18 cellular contexts compared by ENCODE assay signal in genomic region chr2:134158295-134158694, GRCh38.
DNase-seq lines count a peak whose midpoint lies in the region; ATAC-seq lines count a peak whose summit lies in the region.
"Had no signal": no experiment of that assay in that cellular context is flagged by ENCODE, and none has a peak within 500 bp of the region (broad histone marks: within the 10 kb centered on the region; RNA-seq: fewer than 3 reads in every experiment).

No MANE protein-coding gene starts in this region.

- H3K27ac Mint-ChIP-seq in T-helper 17 cell: peak overlapping the region; percentile 78
- H3K27ac Mint-ChIP-seq in activated naive CD4-positive, alpha-beta T cell treated with anti-CD3 and anti-CD28 coated beads for 36 hours: no peak overlapping the region
- H3K27ac Mint-ChIP-seq: CD8-positive, alpha-beta T cell had no signal

- ATAC-seq in T-helper 17 cell (no peak), HG03025 (IDR thresholded peaks at IDR 0.05; ENCODE audit: low FRiP score, unreplicated experiment) (no peak), GM19328 (IDR thresholded peaks at IDR 0.05; ENCODE audit: unreplicated experiment) (no peak)
- ATAC-seq: CD8-positive, alpha-beta T cell had no signal

- WGBS in mesenchymal stem cell: 96% methylated on average over 13 of the region's 13 CpGs

- H3K27ac ChIP-seq in BLaER1 (peak overlapping the region; percentile 23; the same call in 1 of the 2 replicates), mesenchymal stem cell (ENCODE audit: low read length, poor library complexity, severe bottlenecking) (no peak overlapping the region)
- peak overlapping the region in 2 of 11 experiments; percentile 6 to 8; a peak in 3 of 22 replicates for H3K27ac ChIP-seq in BLaER1 treated with 17β-estradiol and CSF1 and Interleukin-3, amounts not matched to agents 10 nM and 100 nM
- H3K27ac ChIP-seq: KMS-11 had no signal

- H2BK12ac ChIP-seq in mesenchymal stem cell (ENCODE audit: low read length in 2 of 2): no peak overlapping the region

- H3K4me1 ChIP-seq in BLaER1: peaks cover 93% of the 10 kb centered on the region
- H3K4me1 ChIP-seq in BLaER1 treated with 17β-estradiol and CSF1 and Interleukin-3, amounts not matched to agents 10 nM and 100 nM: peaks cover 67 to 88% (median 73%) of the 10 kb centered on the region in 10 experiments
- peaks cover 6% of the 10 kb centered on the region for H3K4me1 ChIP-seq in mesenchymal stem cell (ENCODE audit: control insufficient read depth, insufficient read depth, low read depth, low read length)

- intact Hi-C loops in activated naive CD4-positive, alpha-beta T cell treated with anti-CD3 and anti-CD28 coated beads for 36 hours (cut with micrococcal nuclease): no loop called here

- H3K79me1 ChIP-seq in mesenchymal stem cell (replicated peaks; ENCODE audit: low read length, poor library complexity, severe bottlenecking): peaks cover 45% of the 10 kb centered on the region

- H3K9me3 ChIP-seq in BLaER1 (peaks cover 6% of the 10 kb centered on the region), T-helper 17 cell (ENCODE audit: control insufficient read depth, low read length, poor library complexity, severe bottlenecking) (no peaks in the 10 kb centered on the region), mesenchymal stem cell (ENCODE audit: control insufficient read depth, low read length) (no peaks in the 10 kb centered on the region)
- peaks cover 0 to 11% (median 0%) of the 10 kb centered on the region in 11 experiments; a peak in 6 of 22 replicates for H3K9me3 ChIP-seq in BLaER1 treated with 17β-estradiol and CSF1 and Interleukin-3, amounts not matched to agents 10 nM and 100 nM (replicated peaks in 1 of 11)
- H3K9me3 ChIP-seq: BE2C, HAP-1 had no signal

- H3K4ac ChIP-seq in mesenchymal stem cell (ENCODE audit: low read depth in 1 of 2, low read length in 2 of 2): no peak overlapping the region

- no peak overlapping the region for H2BK15ac ChIP-seq in mesenchymal stem cell (ENCODE audit: low read depth, poor library complexity, severe bottlenecking)

- CTCF ChIA-PET in activated naive CD4-positive, alpha-beta T cell treated with anti-CD3 and anti-CD28 coated beads for 36 hours (lab: Charles Lee): no interaction called here

- no peak overlapping the region for H3K4me3 ChIP-seq in BLaER1
- H3K4me3 ChIP-seq in BLaER1 treated with 17β-estradiol and CSF1 and Interleukin-3, amounts not matched to agents 10 nM and 100 nM: no peak overlapping the region
- H3K4me3 ChIP-seq in mesenchymal stem cell (ENCODE audit: insufficient read depth in 1 of 2, low read depth in 1 of 2, low read length in 2 of 2): no peak overlapping the region
- H3K4me3 ChIP-seq: HAP-1 had no signal

- H2AK5ac ChIP-seq in mesenchymal stem cell (ENCODE audit: low read length, severe bottlenecking): no peak overlapping the region

- H3K23ac ChIP-seq in mesenchymal stem cell (ENCODE audit: low read length in 2 of 2): no peak overlapping the region

- H3K18ac ChIP-seq in mesenchymal stem cell (ENCODE audit: low read depth in 1 of 2, low read length in 2 of 2): no peak overlapping the region

- DNase-seq in T-helper 17 cell: no peak
- no peak for DNase-seq in mesenchymal stem cell
- DNase-seq in activated naive CD4-positive, alpha-beta T cell treated with anti-CD3 and anti-CD28 coated beads for 36 hours: no peak
- no peak for DNase-seq in Kasumi-1 (lab: John Stamatoyannopoulos, UW)
- DNase-seq: ACHN; BE2C; Calu3; CD8-positive, alpha-beta T cell; DMS53; DND-41; EL had no signal

- H3K4me2 ChIP-seq in BLaER1: peak overlapping the region; percentile 13; the same call in 1 of the 2 replicates
- H3K4me2 ChIP-seq in BLaER1 treated with 17β-estradiol and CSF1 and Interleukin-3, amounts not matched to agents 10 nM and 100 nM: peak overlapping the region in 8 of 11 experiments; percentile 7 to 45 (median 34); a peak in 11 of 22 replicates
- H3K4me2 ChIP-seq in mesenchymal stem cell (ENCODE audit: low read length, poor library complexity, severe bottlenecking): no peak overlapping the region
- H3K4me2 ChIP-seq: KMS-11 had no signal

- H2BK5ac ChIP-seq in mesenchymal stem cell (ENCODE audit: low read depth, low read length, poor library complexity, severe bottlenecking): no peak overlapping the region

- H3K4me1 Mint-ChIP-seq in T-helper 17 cell: peaks cover 77% of the 10 kb centered on the region
- peaks cover 39% of the 10 kb centered on the region for H3K4me1 Mint-ChIP-seq in activated naive CD4-positive, alpha-beta T cell treated with anti-CD3 and anti-CD28 coated beads for 36 hours (ENCODE audit: low read depth)

- H3K27me3 ChIP-seq in BLaER1 (no peaks in the 10 kb centered on the region), mesenchymal stem cell (ENCODE audit: control insufficient read depth in 1 of 2, insufficient read depth in 1 of 2, low read length in 2 of 2) (no peaks in the 10 kb centered on the region)
- H3K27me3 ChIP-seq in BLaER1 treated with 17β-estradiol and CSF1 and Interleukin-3, amounts not matched to agents 10 nM and 100 nM: no peaks in the 10 kb centered on the region
- H3K27me3 ChIP-seq: BE2C had no signal

- H3K36me3 ChIP-seq in BLaER1 (peaks cover 90% of the 10 kb centered on the region), mesenchymal stem cell (ENCODE audit: control insufficient read depth in 1 of 2, insufficient read depth in 2 of 2, low read depth in 1 of 2, low read length in 2 of 2) (no peaks in the 10 kb centered on the region)
- peaks cover 18 to 82% (median 54%) of the 10 kb centered on the region in 11 experiments for H3K36me3 ChIP-seq in BLaER1 treated with 17β-estradiol and CSF1 and Interleukin-3, amounts not matched to agents 10 nM and 100 nM
- H3K36me3 ChIP-seq: BE2C, HAP-1 had no signal

- peaks cover 100% of the 10 kb centered on the region for H4K20me1 ChIP-seq in BLaER1
- peaks cover 15 to 100% (median 94%) of the 10 kb centered on the region in 11 experiments; a peak in 21 of 22 replicates for H4K20me1 ChIP-seq in BLaER1 treated with 17β-estradiol and CSF1 and Interleukin-3, amounts not matched to agents 10 nM and 100 nM

- no peaks in the 10 kb centered on the region for H3K27me3 Mint-ChIP-seq in T-helper 17 cell
- H3K27me3 Mint-ChIP-seq in activated naive CD4-positive, alpha-beta T cell treated with anti-CD3 and anti-CD28 coated beads for 36 hours (ENCODE audit: low read depth): no peaks in the 10 kb centered on the region

- no peak overlapping the region for H3K14ac ChIP-seq in mesenchymal stem cell (ENCODE audit: low read length in 2 of 2)

- peak overlapping the region; percentile 3 for H3K4me3 Mint-ChIP-seq in T-helper 17 cell
- H3K4me3 Mint-ChIP-seq in activated naive CD4-positive, alpha-beta T cell treated with anti-CD3 and anti-CD28 coated beads for 36 hours: no peak overlapping the region
- H3K4me3 Mint-ChIP-seq: CD14-positive monocyte; CD8-positive, alpha-beta T cell had no signal

- H2AFZ ChIP-seq in mesenchymal stem cell (ENCODE audit: low read depth, low read length): no peak overlapping the region

- peaks cover 4% of the 10 kb centered on the region for H3K36me3 Mint-ChIP-seq in T-helper 17 cell (ENCODE audit: low read depth)
- peaks cover 8% of the 10 kb centered on the region for H3K36me3 Mint-ChIP-seq in activated naive CD4-positive, alpha-beta T cell treated with anti-CD3 and anti-CD28 coated beads for 36 hours (ENCODE audit: low read depth)

- no peaks in the 10 kb centered on the region for H3K9me3 Mint-ChIP-seq in activated naive CD4-positive, alpha-beta T cell treated with anti-CD3 and anti-CD28 coated beads for 36 hours
- H3K9me3 Mint-ChIP-seq: CD14-positive monocyte; CD8-positive, alpha-beta T cell had no signal

- peak overlapping the region; percentile 48 for H4K8ac ChIP-seq in mesenchymal stem cell (ENCODE audit: low read length)

- no peak overlapping the region for H2BK120ac ChIP-seq in mesenchymal stem cell (ENCODE audit: low read depth, low read length)

- peak overlapping the region; percentile 53 for H4K91ac ChIP-seq in mesenchymal stem cell (ENCODE audit: low read length)

- H3K9ac ChIP-seq in BLaER1 (no peak overlapping the region), mesenchymal stem cell (ENCODE audit: low read length) (no peak overlapping the region)
- no peak overlapping the region for H3K9ac ChIP-seq in BLaER1 treated with 17β-estradiol and CSF1 and Interleukin-3, amounts not matched to agents 10 nM and 100 nM
- H3K9ac ChIP-seq: KMS-11 had no signal
